8 cellular contexts compared by ENCODE assay signal in genomic region chr15:50107591-50108408, GRCh38. TPM values are rescaled to one million over a fixed set of nuclear protein-coding genes. Genes with fewer than 3 reads are reported as not detected.
A peak's percentile ranks its signal among the peaks of the same experiment; 100 is the strongest.
DNase-seq lines count a peak whose midpoint lies in the region; ATAC-seq, FAIRE-seq and TF ChIP-seq lines count a peak whose summit lies in the region.

No MANE protein-coding gene starts in this region.

- no peaks in the 10 kb centered on the region for H3K9me2 ChIP-seq in PC-9 (ENCODE audit: insufficient read depth)

- peak; percentile 98 for ATAC-seq in GM21619 (IDR thresholded peaks at IDR 0.05; ENCODE audit: unreplicated experiment)
- ATAC-seq in heart left ventricle, result peak; percentile 75 to 90 (median 82)

- FAIRE-seq in GM18507 (lab: Jason Lieb, UNC), result peak; percentile 98

- H3K4me2 ChIP-seq in PC-9, result no peak overlapping the region

- no peak overlapping the region for H2AFZ ChIP-seq in PC-9

- no peaks in the 10 kb centered on the region for H3F3A ChIP-seq in PC-9 (ENCODE audit: insufficient read depth, low read depth)

- H3K36me3 ChIP-seq in heart left ventricle (no peaks in the 10 kb centered on the region), PC-9 (ENCODE audit: low read depth) (no peaks in the 10 kb centered on the region), A673 (ENCODE audit: insufficient read depth, low read length, poor library complexity, severe bottlenecking) (no peaks in the 10 kb centered on the region)

- CTCF ChIA-PET in PC-9 (lab: Charles Lee), result no interaction called here
- CTCF ChIA-PET in A673 (lab: Charles Lee), result no interaction called here

- BruUV-seq in PC-9 (replicated peaks; lab: Mats Ljungman, UMichigan) (no TSS peak), A673 (replicated peaks; lab: Mats Ljungman, UMichigan) (no TSS peak)

- H3K4me1 ChIP-seq in heart left ventricle (peaks cover 0 to 52% (median 0%) of the 10 kb centered on the region in 12 donors), PC-9 (replicated peaks; ENCODE audit: insufficient read depth) (no peaks in the 10 kb centered on the region), A673 (ENCODE audit: insufficient read depth, low read length, poor library complexity, severe bottlenecking) (no peaks in the 10 kb centered on the region)

- POLR2A ChIA-PET in PC-9 (lab: Charles Lee; ENCODE audit: unreplicated experiment) (no interaction called here), A673 (lab: Charles Lee; ENCODE audit: low non-redundant PET) (no interaction called here)

- no peaks in the 10 kb centered on the region for H3K27me3 ChIP-seq in heart left ventricle
- no peaks in the 10 kb centered on the region for H3K27me3 ChIP-seq in PC-9 (ENCODE audit: insufficient read depth, low read depth)
- no peaks in the 10 kb centered on the region for H3K27me3 ChIP-seq in A673 (replicated peaks; ENCODE audit: insufficient read depth, low read depth, low read length, poor library complexity)

- peak; percentile 49 for DNase-seq in GM18507 (ENCODE audit: extremely low spot score, insufficient read length, low read depth)
- peak; percentile 56 to 71 for DNase-seq in Kasumi-1 (lab: John Stamatoyannopoulos, UW)
- DNase-seq in heart left ventricle, result peak in 2 of 5 donors; percentile 35 to 42
- DNase-seq in PC-9, result no peak
- no peak for DNase-seq in NCI-H1694 (lab: John Stamatoyannopoulos, UW)
- no peak for DNase-seq in COLO829 (ENCODE audit: low spot score)
- no peak for DNase-seq in A673 (ENCODE audit: low spot score)

- H3K9me3 ChIP-seq in heart left ventricle (peaks cover 0 to 5% (median 0%) of the 10 kb centered on the region in 12 donors), PC-9 (ENCODE audit: insufficient read depth, low read depth) (no peaks in the 10 kb centered on the region), A673 (ENCODE audit: low read depth, low read length, poor library complexity, severe bottlenecking) (no peaks in the 10 kb centered on the region)

- peak overlapping the region in 1 of 12 donors; percentile 49 for H3K4me3 ChIP-seq in heart left ventricle
- no peak overlapping the region for H3K4me3 ChIP-seq in PC-9
- no peak overlapping the region for H3K4me3 ChIP-seq in A673 (ENCODE audit: low read depth, low read length, poor library complexity, severe bottlenecking)

- no peak for TF ChIP-seq POLR2A in heart left ventricle (IDR thresholded peaks at IDR 0.05)

- H3K27ac ChIP-seq in heart left ventricle, result peak overlapping the region in 6 of 12 donors; percentile 11 to 91 (median 30)
- no peak overlapping the region for H3K27ac ChIP-seq in PC-9
- no peak overlapping the region for H3K27ac ChIP-seq in A673 (ENCODE audit: low read depth, low read length, poor library complexity, severe bottlenecking)

- WGBS in heart left ventricle, 4 donors, result 77 to 83% (median 79%) methylated on average over 7 of the region's 7 CpGs

- intact Hi-C loops in heart left ventricle (cut with DNase I), result no loop called here
- intact Hi-C loops in PC-9 (cut with micrococcal nuclease; ENCODE audit: unreplicated experiment), result no loop called here
- intact Hi-C loops in A673 (cut with micrococcal nuclease; ENCODE audit: unreplicated experiment), result no loop called here

- no peaks in the 10 kb centered on the region for H3K79me2 ChIP-seq in PC-9 (ENCODE audit: low read depth)

- no peaks in the 10 kb centered on the region for H4K20me1 ChIP-seq in PC-9 (ENCODE audit: insufficient read depth)

- no peak for TF ChIP-seq CTCF in heart left ventricle (IDR thresholded peaks at IDR 0.05)
- no peak for TF ChIP-seq CTCF in PC-9 (conservative IDR thresholded peaks at IDR 0.05)
- TF ChIP-seq CTCF in A673 (conservative IDR thresholded peaks at IDR 0.05; ENCODE audit: low read depth, low read length), result no peak

RNA-seq across cellular contexts. Expression of gene ATP8B4, which starts 11.2 kb away (rescaled TPM):
- total RNA-seq in heart left ventricle (10 to 100 TPM in 1 of 9 donors, 1 to 10 TPM in 8; 1.5 to 14.7 (median 2.5) TPM), PC-9 (2021) (0.20 and 0.60 TPM in 2 replicates), A673 (2021) (0.30 and 0.66 TPM in 2 replicates)
- 1 to 10 TPM in 1 of 2 donors, under 1 TPM in 1; 0.51 to 1.2 TPM for polyA plus RNA-seq in heart left ventricle

Comparison
In these comparisons a context has a peak if more than half of its experiments do, and no peak if none do; other contexts are left out.
1. DNase-seq: peak in GM18507 (single experiment) and Kasumi-1 (2 of 2); none in PC-9 (0 of 2), NCI-H1694 (single experiment), COLO829 (single experiment) and A673 (single experiment).